ENCODE assay signal across 37 cellular contexts in the genomic region with DNA sequence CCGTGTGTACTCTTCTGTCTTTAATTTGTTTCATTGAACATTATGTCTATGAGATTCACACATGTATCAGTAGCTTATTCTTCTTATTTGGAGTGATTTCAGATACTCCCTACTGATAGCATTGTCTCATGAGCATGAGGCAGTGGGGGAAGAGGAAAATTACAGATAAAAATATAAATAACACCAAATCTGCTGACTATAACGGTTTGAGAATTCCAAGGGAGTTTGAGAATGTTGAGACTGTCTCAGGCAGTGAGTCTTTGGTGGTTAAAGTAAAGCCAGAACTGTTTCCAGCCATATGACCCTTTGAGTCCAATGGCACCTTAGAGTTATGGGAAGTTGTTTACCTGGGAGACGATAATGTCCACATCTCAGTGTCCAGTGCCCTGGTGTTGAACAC.
"Had no signal": no experiment of that assay in that cellular context is flagged by ENCODE, and none has a peak within 500 bp of the region (broad histone marks: within the 10 kb centered on the region; RNA-seq: fewer than 3 reads in every experiment).

No MANE protein-coding gene starts in this region.

- H3K27ac Mint-ChIP-seq: activated B cell treated with CpG ODN at 0.5 μM for 24 hours; activated CD8-positive, alpha-beta memory T cell treated with anti-CD3 and anti-CD28 coated beads, Interleukin-2, amount 10 ng/mL, durations not matched to agents 7 days and 5 days; activated CD8-positive, alpha-beta T cell treated with anti-CD3 and anti-CD28 coated beads, Interleukin-2, amount 10 ng/mL, durations not matched to agents 7 days and 5 days; activated naive CD4-positive, alpha-beta T cell treated with anti-CD3 and anti-CD28 coated beads for 36 hours; activated naive CD4-positive, alpha-beta T cell treated with anti-CD3 and anti-CD28 coated beads, Interleukin-2, amount 50 U/mL, for 24 hours; activated naive CD8-positive, alpha-beta T cell treated with anti-CD3 and anti-CD28 coated beads for 36 hours; activated naive CD8-positive, alpha-beta T cell treated with anti-CD3 and anti-CD28 coated beads, Interleukin-2, amount 50 U/mL, for 24 hours; activated T-helper 1 cell treated with anti-CD3 and anti-CD28 coated beads, Interleukin-12 subunit alpha, Interleukin-12 subunit beta, Interleukin-2, Interleukin-4 antibody, amounts not matched to agents 30 ng/mL and 10 ng/mL and 1 ng/mL, durations not matched to agents 14 hours and 24 hours and 36 hours; activated T-helper 2 cell treated with anti-CD3 and anti-CD28 coated beads, Interferon-gamma antibody, Interleukin-2, Interleukin-4, amounts not matched to agents 10 μg/mL and 5 μg/mL and 100 μg/mL, durations not matched to agents 14 hours and 24 hours and 36 hours; brain; endodermal cell; T-helper 17 cell; T-helper 2 cell treated with Interferon-gamma antibody and Interleukin-4, amounts not matched to agents 5 μg/mL and 100 μg/mL, for 36 hours had no signal

- H3K36me3 Mint-ChIP-seq: activated CD8-positive, alpha-beta memory T cell treated with anti-CD3 and anti-CD28 coated beads, Interleukin-2, amount 10 ng/mL, durations not matched to agents 7 days and 5 days; activated naive CD4-positive, alpha-beta T cell treated with anti-CD3 and anti-CD28 coated beads, Interleukin-2, amount 50 U/mL, for 24 hours; activated naive CD8-positive, alpha-beta T cell treated with anti-CD3 and anti-CD28 coated beads for 36 hours; brain had no signal

- H3K27me3 ChIP-seq: adrenal gland, breast epithelium, cardiac muscle cell, colonic mucosa, dorsolateral prefrontal cortex had no signal

- DNase-seq: activated B cell treated with CpG ODN at 0.5 μM for 24 hours; activated CD4-positive, alpha-beta T cell treated with anti-CD3 and anti-CD28 coated beads for 48 hours; activated CD4-positive, alpha-beta T cell treated with anti-CD3 and anti-CD28 coated beads, Interleukin-2, amount 50 U/mL, for 1 hour; activated CD4-positive, alpha-beta T cell treated with anti-CD3 and anti-CD28 coated beads, Interleukin-2, amount 50 U/mL, for 48 hours; activated CD8-positive, alpha-beta memory T cell treated with anti-CD3 and anti-CD28 coated beads, Interleukin-2, amount 10 ng/mL, durations not matched to agents 7 days and 5 days; activated CD8-positive, alpha-beta memory T cell treated with anti-CD3 and anti-CD28 coated beads, Interleukin-2, amount 50 U/mL, for 4 hours; activated CD8-positive, alpha-beta T cell treated with anti-CD3 and anti-CD28 coated beads, Interleukin-2, amount 10 ng/mL, durations not matched to agents 7 days and 5 days; activated effector memory CD4-positive, alpha-beta T cell treated with anti-CD3 and anti-CD28 coated beads, Interleukin-2, amount 50 U/mL, for 16 hours; activated naive CD4-positive, alpha-beta T cell treated with anti-CD3 and anti-CD28 coated beads for 36 hours; activated naive CD8-positive, alpha-beta T cell treated with anti-CD3 and anti-CD28 coated beads for 36 hours; activated naive CD8-positive, alpha-beta T cell treated with anti-CD3 and anti-CD28 coated beads, Interleukin-2, amount 50 U/mL, for 24 hours; activated T-cell treated with anti-CD3 and anti-CD28 coated beads, Interleukin-2, amount 50 U/mL, for 1 hour; activated T-cell treated with anti-CD3 and anti-CD28 coated beads, Interleukin-2, amount 50 U/mL, for 48 hours; adrenal gland; amygdala; aorta; central memory CD4-positive, alpha-beta T cell; cerebellar nuclear complex; colonic mucosa; dorsolateral prefrontal cortex; effector memory CD4-positive, alpha-beta T cell; endodermal cell; foreskin fibroblast; head of caudate nucleus; T-helper 17 cell; T1000; WERI-Rb-1 had no signal

- H3K9me3 Mint-ChIP-seq: activated B cell treated with CpG ODN at 0.5 μM for 24 hours; activated naive CD4-positive, alpha-beta T cell treated with anti-CD3 and anti-CD28 coated beads for 36 hours; activated naive CD4-positive, alpha-beta T cell treated with anti-CD3 and anti-CD28 coated beads, Interleukin-2, amount 50 U/mL, for 24 hours; activated naive CD8-positive, alpha-beta T cell treated with anti-CD3 and anti-CD28 coated beads for 36 hours; activated naive CD8-positive, alpha-beta T cell treated with anti-CD3 and anti-CD28 coated beads, Interleukin-2, amount 50 U/mL, for 24 hours; activated T-helper 1 cell treated with anti-CD3 and anti-CD28 coated beads, Interleukin-12 subunit alpha, Interleukin-12 subunit beta, Interleukin-2, Interleukin-4 antibody, amounts not matched to agents 30 ng/mL and 10 ng/mL and 1 ng/mL, durations not matched to agents 14 hours and 24 hours and 36 hours; activated T-helper 2 cell treated with anti-CD3 and anti-CD28 coated beads, Interferon-gamma antibody, Interleukin-2, Interleukin-4, amounts not matched to agents 10 μg/mL and 5 μg/mL and 100 μg/mL, durations not matched to agents 14 hours and 24 hours and 36 hours; T-helper 2 cell treated with Interferon-gamma antibody and Interleukin-4, amounts not matched to agents 5 μg/mL and 100 μg/mL, for 36 hours had no signal

- H3K9me3 ChIP-seq: adrenal gland, breast epithelium, colonic mucosa had no signal

- H3K4me1 Mint-ChIP-seq: activated B cell treated with CpG ODN at 0.5 μM for 24 hours had no signal

- ATAC-seq: activated CD4-positive, CD25-positive, alpha-beta regulatory T cell treated with anti-CD3 and anti-CD28 coated beads, Interleukin-2, amount 50 U/mL, for 24 hours; activated CD8-positive, alpha-beta memory T cell treated with anti-CD3 and anti-CD28 coated beads, Interleukin-2, amount 10 ng/mL, durations not matched to agents 7 days and 5 days; activated CD8-positive, alpha-beta T cell treated with anti-CD3 and anti-CD28 coated beads, Interleukin-2, amount 10 ng/mL, durations not matched to agents 7 days and 5 days; activated naive CD8-positive, alpha-beta T cell treated with anti-CD3 and anti-CD28 coated beads, Interleukin-2, amount 50 U/mL, for 24 hours; esophagus mucosa; T-helper 17 cell had no signal

- H3K27ac ChIP-seq: adrenal gland, breast epithelium, cardiac muscle cell, colonic mucosa, dorsolateral prefrontal cortex, WERI-Rb-1 had no signal

- H3K4me3 Mint-ChIP-seq: activated B cell treated with CpG ODN at 0.5 μM for 24 hours; activated CD8-positive, alpha-beta memory T cell treated with anti-CD3 and anti-CD28 coated beads, Interleukin-2, amount 10 ng/mL, durations not matched to agents 7 days and 5 days; activated CD8-positive, alpha-beta T cell treated with anti-CD3 and anti-CD28 coated beads, Interleukin-2, amount 10 ng/mL, durations not matched to agents 7 days and 5 days; activated naive CD4-positive, alpha-beta T cell treated with anti-CD3 and anti-CD28 coated beads for 36 hours; activated naive CD4-positive, alpha-beta T cell treated with anti-CD3 and anti-CD28 coated beads, Interleukin-2, amount 50 U/mL, for 24 hours; activated naive CD8-positive, alpha-beta T cell treated with anti-CD3 and anti-CD28 coated beads for 36 hours; activated naive CD8-positive, alpha-beta T cell treated with anti-CD3 and anti-CD28 coated beads, Interleukin-2, amount 50 U/mL, for 24 hours; activated T-helper 1 cell treated with anti-CD3 and anti-CD28 coated beads, Interleukin-12 subunit alpha, Interleukin-12 subunit beta, Interleukin-2, Interleukin-4 antibody, amounts not matched to agents 30 ng/mL and 10 ng/mL and 1 ng/mL, durations not matched to agents 14 hours and 24 hours and 36 hours; brain; endodermal cell; T-helper 17 cell; T-helper 2 cell treated with Interferon-gamma antibody and Interleukin-4, amounts not matched to agents 5 μg/mL and 100 μg/mL, for 36 hours had no signal

- H3K4me1 ChIP-seq: adrenal gland, breast epithelium, colonic mucosa had no signal

- H3K36me3 ChIP-seq: adrenal gland, breast epithelium, cardiac muscle cell, colonic mucosa, WERI-Rb-1 had no signal

- H3K4me3 ChIP-seq: adrenal gland, breast epithelium, cardiac muscle cell, colonic mucosa, dorsolateral prefrontal cortex had no signal

- FAIRE-seq: frontal cortex had no signal
